27 cellular contexts compared by ENCODE assay signal in the genomic region with DNA sequence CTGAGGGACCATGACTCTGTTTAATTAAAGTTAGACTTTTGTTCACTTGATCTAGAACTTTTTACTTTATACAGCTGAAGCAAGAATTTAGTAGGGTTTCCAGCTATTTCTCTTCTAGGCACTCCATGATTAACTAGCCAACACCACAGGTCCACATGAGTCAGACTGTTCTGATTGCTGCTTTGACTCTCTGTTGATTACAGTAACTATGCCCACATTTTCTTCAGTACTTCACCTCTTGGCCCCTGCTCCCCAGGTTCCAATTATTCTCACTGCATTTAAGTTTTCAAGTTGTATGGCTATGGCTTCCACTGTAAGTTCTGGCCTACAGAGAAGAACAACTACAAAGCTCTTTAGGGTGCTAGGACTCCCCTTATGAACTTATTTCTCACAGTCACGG.
"Had no signal": no experiment of that assay in that cellular context is flagged by ENCODE, and none has a peak within 500 bp of the region (broad histone marks: within the 10 kb centered on the region; RNA-seq: fewer than 3 reads in every experiment).

No MANE protein-coding gene starts in this region.

- H3K27me3 Mint-ChIP-seq: activated CD4-positive, alpha-beta memory T cell treated with anti-CD3 and anti-CD28 coated beads, Interleukin-2, amount 10 ng/mL, durations not matched to agents 7 days and 5 days; activated CD4-positive, alpha-beta T cell treated with anti-CD3 and anti-CD28 coated beads, Interleukin-2, amount 10 ng/mL, durations not matched to agents 7 days and 5 days; activated T-cell treated with anti-CD3 and anti-CD28 coated beads, Interleukin-2, amount 50 U/mL, for 24 hours; brain; memory B cell; stimulated activated naive B cell treated with anti-CD40 and anti-IgM and Interleukin-4, amounts not matched to agents 10 μg/mL and 1 μg/mL and 100 μg/mL, for 72 hours; T-helper 17 cell had no signal

- H2AFZ ChIP-seq: neural progenitor cell, parathyroid adenoma had no signal

- H3K4me2 ChIP-seq: neural progenitor cell had no signal

- H3K36me3 ChIP-seq: esophagus muscularis mucosa, neural progenitor cell, right atrium auricular region, tibial nerve had no signal

- H3K9me3 Mint-ChIP-seq: neural progenitor cell had no signal

- H3K27ac Mint-ChIP-seq: activated CD4-positive, alpha-beta memory T cell treated with anti-CD3 and anti-CD28 coated beads, Interleukin-2, amount 10 ng/mL, durations not matched to agents 7 days and 5 days; activated CD4-positive, alpha-beta T cell treated with anti-CD3 and anti-CD28 coated beads, Interleukin-2, amount 10 ng/mL, durations not matched to agents 7 days and 5 days; activated T-cell treated with anti-CD3 and anti-CD28 coated beads, Interleukin-2, amount 50 U/mL, for 24 hours; brain; memory B cell; natural killer cell; neural progenitor cell; stimulated activated naive B cell treated with anti-CD40 and anti-IgM and Interleukin-4, amounts not matched to agents 10 μg/mL and 1 μg/mL and 100 μg/mL, for 72 hours; T-helper 17 cell had no signal

- H3K9me3 ChIP-seq: esophagus muscularis mucosa, psoas muscle, right atrium auricular region, tibial nerve had no signal

- ATAC-seq: foreskin keratinocyte; left colon; natural killer cell; psoas muscle; stimulated activated naive B cell treated with anti-CD40 and anti-IgM and Interleukin-4, amounts not matched to agents 10 μg/mL and 1 μg/mL and 100 μg/mL, for 72 hours; T-helper 17 cell had no signal

- H3K9ac ChIP-seq: neural progenitor cell, parathyroid adenoma had no signal

- FAIRE-seq: islet of Langerhans had no signal

- H3K36me3 Mint-ChIP-seq: brain; memory B cell; natural killer cell; neural progenitor cell; stimulated activated naive B cell treated with anti-CD40 and anti-IgM and Interleukin-4, amounts not matched to agents 10 μg/mL and 1 μg/mL and 100 μg/mL, for 72 hours had no signal

- H3K4me1 Mint-ChIP-seq: activated CD4-positive, alpha-beta memory T cell treated with anti-CD3 and anti-CD28 coated beads, Interleukin-2, amount 10 ng/mL, durations not matched to agents 7 days and 5 days; activated CD4-positive, alpha-beta T cell treated with anti-CD3 and anti-CD28 coated beads, Interleukin-2, amount 10 ng/mL, durations not matched to agents 7 days and 5 days; brain; memory B cell; natural killer cell; neural progenitor cell; stimulated activated naive B cell treated with anti-CD40 and anti-IgM and Interleukin-4, amounts not matched to agents 10 μg/mL and 1 μg/mL and 100 μg/mL, for 72 hours; T-helper 17 cell had no signal

- H3K27me3 ChIP-seq: esophagus muscularis mucosa, foreskin keratinocyte, neural progenitor cell, right atrium auricular region, tibial nerve had no signal

- H3K4me3 Mint-ChIP-seq: activated CD4-positive, alpha-beta memory T cell treated with anti-CD3 and anti-CD28 coated beads, Interleukin-2, amount 10 ng/mL, durations not matched to agents 7 days and 5 days; activated CD4-positive, alpha-beta T cell treated with anti-CD3 and anti-CD28 coated beads, Interleukin-2, amount 10 ng/mL, durations not matched to agents 7 days and 5 days; activated T-cell treated with anti-CD3 and anti-CD28 coated beads, Interleukin-2, amount 50 U/mL, for 24 hours; brain; memory B cell; natural killer cell; neural progenitor cell; stimulated activated naive B cell treated with anti-CD40 and anti-IgM and Interleukin-4, amounts not matched to agents 10 μg/mL and 1 μg/mL and 100 μg/mL, for 72 hours; T-helper 17 cell had no signal

- DNase-seq: activated CD4-positive, alpha-beta memory T cell treated with anti-CD3 and anti-CD28 coated beads, Interleukin-2, amount 10 ng/mL, durations not matched to agents 7 days and 5 days; activated CD4-positive, alpha-beta T cell treated with anti-CD3 and anti-CD28 coated beads for 1 hour; activated CD4-positive, alpha-beta T cell treated with anti-CD3 and anti-CD28 coated beads, Interleukin-2, amount 10 ng/mL, durations not matched to agents 7 days and 5 days; activated CD8-positive, alpha-beta memory T cell treated with anti-CD3 and anti-CD28 coated beads, Interleukin-2, amount 50 U/mL, for 48 hours; activated gamma-delta T cell; activated naive CD4-positive, alpha-beta T cell treated with anti-CD3 and anti-CD28 coated beads, Interleukin-2, amount 50 U/mL, for 16 hours; activated T-cell treated with anti-CD3 and anti-CD28 coated beads, Interleukin-2, amount 50 U/mL, for 24 hours; amygdala; cortex of kidney; left colon; natural killer cell; occipital lobe; psoas muscle; stimulated activated CD4-positive, alpha-beta T cell treated with anti-CD3 and anti-CD28 coated beads, Interleukin-15, amount 100 ng/mL, for 24 hours; stimulated activated CD4-positive, alpha-beta T cell treated with anti-CD3 and anti-CD28 coated beads, Interleukin-2, amount 100 ng/mL, for 24 hours; stimulated activated naive B cell treated with anti-CD40 and anti-IgM and Interleukin-4, amounts not matched to agents 10 μg/mL and 1 μg/mL and 100 μg/mL, for 72 hours; T-helper 17 cell; T1000 had no signal

- H3K79me2 ChIP-seq: parathyroid adenoma had no signal

- H3K4me3 ChIP-seq: esophagus muscularis mucosa, neural progenitor cell, psoas muscle, right atrium auricular region, tibial nerve had no signal

- H3K27ac ChIP-seq: esophagus muscularis mucosa, foreskin keratinocyte, neural progenitor cell, parathyroid adenoma, psoas muscle, right atrium auricular region, tibial nerve had no signal

- H3K4me1 ChIP-seq: neural progenitor cell, parathyroid adenoma, psoas muscle, right atrium auricular region, tibial nerve had no signal
